Comparison of ENCODE assay signal across 5 cellular contexts in the genomic region with DNA sequence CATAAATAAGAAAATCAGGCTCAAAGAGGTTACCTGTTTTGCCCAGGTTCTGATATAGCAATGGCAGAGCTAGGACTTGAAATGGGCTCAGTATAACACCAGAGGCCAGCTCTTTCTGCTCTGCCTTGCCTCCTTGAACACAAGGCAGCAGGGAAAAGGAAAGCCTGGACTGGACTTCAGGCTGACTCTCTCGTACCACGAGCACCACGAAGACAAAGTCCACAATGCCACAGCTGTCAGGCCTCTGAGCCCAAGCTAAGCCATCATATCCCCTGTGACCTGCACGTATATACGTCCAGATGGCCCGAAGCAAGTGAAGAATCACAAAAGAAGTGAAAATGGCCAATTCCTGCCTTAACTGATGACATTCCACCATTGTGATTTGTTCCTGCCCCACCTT.
DNase-seq lines count a peak whose midpoint lies in the region; ATAC-seq and TF ChIP-seq lines count a peak whose summit lies in the region.
"Not testable (repeated sequence)": the region's sequence is repeated elsewhere in the genome, so short reads cannot be mapped to it uniquely, and the experiment has no call there.

No MANE protein-coding gene starts in this region.

- not testable (repeated sequence) for H3K4me2 ChIP-seq in mesendoderm (ENCODE audit: low read length)

- not testable (repeated sequence) for H3K36me3 ChIP-seq in RWPE2 (ENCODE audit: low read depth); endodermal cell (ENCODE audit: control insufficient read depth, insufficient read depth, low read length); mesendoderm (ENCODE audit: control insufficient read depth, insufficient read depth, low read length)

- H3K27me3 Mint-ChIP-seq in endodermal cell (ENCODE audit: insufficient read depth); osteocyte (ENCODE audit: unreplicated experiment): not testable (repeated sequence)

- not testable (repeated sequence) for ATAC-seq in RWPE2 (ENCODE audit: low read depth)

- H3K4me1 Mint-ChIP-seq in endodermal cell = peaks cover 23% of the 10 kb centered on the region
- H3K4me1 Mint-ChIP-seq in osteocyte (ENCODE audit: unreplicated experiment) = not testable (repeated sequence)

- H3K79me2 ChIP-seq in mesendoderm (ENCODE audit: control insufficient read depth, insufficient read depth, low read length) = not testable (repeated sequence)

- peak; percentile 54 for DNase-seq in ELF-1 (ENCODE audit: low read depth, low spot score)
- DNase-seq in RWPE2 (ENCODE audit: low spot score) = peak; percentile 45
- not testable (repeated sequence) for DNase-seq in endodermal cell, mesendoderm
- peak; percentile 44 for DNase-seq in osteocyte (ENCODE audit: extremely low spot score, unreplicated experiment)

- H3K9me3 Mint-ChIP-seq in endodermal cell; osteocyte (ENCODE audit: unreplicated experiment): not testable (repeated sequence)

- not testable (repeated sequence) for H2BK5ac ChIP-seq in mesendoderm (ENCODE audit: low read length)

- H2AK5ac ChIP-seq in mesendoderm (ENCODE audit: low read length) = not testable (repeated sequence)

- 83 to 100% methylated on average over 2 to 6 of the region's 6 CpGs for WGBS in endodermal cell (ENCODE audit: insufficient coverage in 1 of 2, insufficient read length in 1 of 2), 2 experiments
- no CpG with 5 or more reads among the region's 6 CpGs for WGBS in mesendoderm (ENCODE audit: extremely low coverage, insufficient coverage, low lambda C conversion rate)

- not testable (repeated sequence) for H3K4ac ChIP-seq in mesendoderm (ENCODE audit: low read depth, low read length)

- TF ChIP-seq CTCF in RWPE2 (IDR thresholded peaks at IDR 0.05; ENCODE audit: poor library complexity, severe bottlenecking); endodermal cell (conservative IDR thresholded peaks at IDR 0.05); osteocyte (IDR thresholded peaks at IDR 0.05): not testable (repeated sequence)

- not testable (repeated sequence) for H3K4me3 ChIP-seq in RWPE2 (ENCODE audit: severe bottlenecking); endodermal cell (ENCODE audit: low read length); mesendoderm (ENCODE audit: low read length)

- H3K27ac ChIP-seq in RWPE2 (ENCODE audit: poor library complexity, severe bottlenecking); endodermal cell (ENCODE audit: low read depth, low read length); mesendoderm (ENCODE audit: low read depth, low read length): not testable (repeated sequence)

- H3K18ac ChIP-seq in mesendoderm (ENCODE audit: low read length) = peak overlapping the region; percentile 23

- H3K4me1 ChIP-seq in RWPE2 (ENCODE audit: insufficient read depth, poor library complexity, severe bottlenecking); endodermal cell (ENCODE audit: control insufficient read depth, insufficient read depth, low read length); mesendoderm (ENCODE audit: control insufficient read depth, low read depth, low read length): not testable (repeated sequence)

- not testable (repeated sequence) for H3K27me3 ChIP-seq in RWPE2 (ENCODE audit: insufficient read depth, poor library complexity, severe bottlenecking); endodermal cell (ENCODE audit: control insufficient read depth, insufficient read depth, low read length, poor library complexity, severe bottlenecking); mesendoderm (ENCODE audit: insufficient read depth, low read length, poor library complexity)

- H2BK15ac ChIP-seq in mesendoderm (replicated peaks; ENCODE audit: low read depth) = not testable (repeated sequence)

- H3K79me1 ChIP-seq in mesendoderm (ENCODE audit: low read length) = not testable (repeated sequence)

- H3K56ac ChIP-seq in mesendoderm (ENCODE audit: low read length) = not testable (repeated sequence)

- H3K4me3 Mint-ChIP-seq in endodermal cell; osteocyte (ENCODE audit: unreplicated experiment): not testable (repeated sequence)

- H3K9me3 ChIP-seq in RWPE2 (ENCODE audit: severe bottlenecking); endodermal cell (ENCODE audit: control insufficient read depth, low read length): not testable (repeated sequence)

- not testable (repeated sequence) for H4K5ac ChIP-seq in mesendoderm (ENCODE audit: low read length)

- H3K23ac ChIP-seq in mesendoderm (ENCODE audit: low read length) = not testable (repeated sequence)

- not testable (repeated sequence) for H4K8ac ChIP-seq in mesendoderm (ENCODE audit: low read depth, low read length)

- H3K9ac ChIP-seq in endodermal cell (ENCODE audit: extremely low read depth, low read length, poor library complexity, severe bottlenecking); mesendoderm (ENCODE audit: low read length): not testable (repeated sequence)

- H3K27ac Mint-ChIP-seq in endodermal cell = peak overlapping the region; percentile 44
- H3K27ac Mint-ChIP-seq in osteocyte (ENCODE audit: unreplicated experiment) = not testable (repeated sequence)

- H3K36me3 Mint-ChIP-seq in endodermal cell (ENCODE audit: low read depth); osteocyte (ENCODE audit: unreplicated experiment): not testable (repeated sequence)

- H2BK120ac ChIP-seq in mesendoderm (ENCODE audit: low read depth, low read length) = not testable (repeated sequence)
